In genomic region chr16:85275533-85276249, GRCh38 we compare ENCODE assay signal across 1 cellular context.
TF ChIP-seq lines count a peak whose summit lies in the region.

No MANE protein-coding gene starts in this region.

TF ChIP-seq in HepG2, 621 proteins besides CTCF, POLR2A, EP300 and RAD21 (continued from another document and continues in another):
- TF ChIP-seq ZHX2 (IDR thresholded peaks at IDR 0.05; ENCODE audit: low read depth): no peak
- TF ChIP-seq ZHX2 (CRISPR knock-in tag; IDR thresholded peaks at IDR 0.05; ENCODE audit: borderline replicate concordance): no peak
- TF ChIP-seq KDM3A (CRISPR knock-in tag; IDR thresholded peaks at IDR 0.05; ENCODE audit: low read depth): peak; percentile 87; the same call in 1 of the 2 replicates
- TF ChIP-seq ZNF292 (CRISPR knock-in tag; IDR thresholded peaks at IDR 0.05; ENCODE audit: borderline replicate concordance, low read depth): no peak
- TF ChIP-seq MXI1 (IDR thresholded peaks at IDR 0.05; ENCODE audit: borderline replicate concordance, low read depth, low read length): 0 out of 3 replicates have a peak, but pooled peaks have one; percentile 14
- 0 out of 2 replicates have a peak, but pooled peaks have one; percentile 74 for TF ChIP-seq FUBP1 (CRISPR knock-in tag; IDR thresholded peaks at IDR 0.05; ENCODE audit: borderline replicate concordance)
- no peak for TF ChIP-seq HMG20B (CRISPR knock-in tag; conservative IDR thresholded peaks at IDR 0.05)
- peak; percentile 72 for TF ChIP-seq ZMYM4 (CRISPR knock-in tag; IDR thresholded peaks at IDR 0.05)
- peak; percentile 61; the same call in 1 of the 2 replicates for TF ChIP-seq POGK (CRISPR knock-in tag; conservative IDR thresholded peaks at IDR 0.05)
- TF ChIP-seq DZIP1 (CRISPR knock-in tag; IDR thresholded peaks at IDR 0.05): peak; percentile 72; the same call in 1 of the 2 replicates
- no peak for TF ChIP-seq ZSCAN20 (CRISPR knock-in tag; IDR thresholded peaks at IDR 0.05; ENCODE audit: borderline replicate concordance)
- no peak for TF ChIP-seq ZNF260 (CRISPR knock-in tag; IDR thresholded peaks at IDR 0.05; ENCODE audit: borderline replicate concordance, low read depth)
- peak; percentile 87 for TF ChIP-seq ZSCAN22 (CRISPR knock-in tag; IDR thresholded peaks at IDR 0.05)
- peak; percentile 59 for TF ChIP-seq ETV5 (CRISPR knock-in tag; IDR thresholded peaks at IDR 0.05; ENCODE audit: borderline replicate concordance)
- TF ChIP-seq ZSCAN25 (CRISPR knock-in tag; IDR thresholded peaks at IDR 0.05): peak; percentile 75
- peak; percentile 54 for TF ChIP-seq HNF4A (CRISPR knock-in tag; IDR thresholded peaks at IDR 0.05)
- 0 out of 2 replicates have a peak, but pooled peaks have one; percentile 21 for TF ChIP-seq ZBTB21 (CRISPR knock-in tag; IDR thresholded peaks at IDR 0.05)
- TF ChIP-seq ZNF547 (CRISPR knock-in tag; IDR thresholded peaks at IDR 0.05): peak; percentile 81; the same call in 1 of the 2 replicates
- 0 out of 2 replicates have a peak, but pooled peaks have one; percentile 80 for TF ChIP-seq PCBP1 (IDR thresholded peaks at IDR 0.05; ENCODE audit: borderline replicate concordance, low read depth, low read length)
- peak; percentile 67; the same call in 1 of the 2 replicates for TF ChIP-seq THAP9 (CRISPR knock-in tag; IDR thresholded peaks at IDR 0.05; ENCODE audit: borderline replicate concordance)
- TF ChIP-seq RARA (CRISPR knock-in tag; IDR thresholded peaks at IDR 0.05): peak; percentile 48
- TF ChIP-seq GATAD1 (CRISPR knock-in tag; IDR thresholded peaks at IDR 0.05): peak; percentile 37; the same call in 1 of the 2 replicates
- TF ChIP-seq TAF1 (CRISPR knock-in tag; IDR thresholded peaks at IDR 0.05): no peak
- TF ChIP-seq RFXAP (CRISPR knock-in tag; IDR thresholded peaks at IDR 0.05; ENCODE audit: borderline replicate concordance): peak; percentile 54; the same call in 1 of the 2 replicates
- no peak for TF ChIP-seq PITX1 (CRISPR knock-in tag; IDR thresholded peaks at IDR 0.05)
- TF ChIP-seq NFE2 (CRISPR knock-in tag; IDR thresholded peaks at IDR 0.05): no peak
- 0 out of 2 replicates have a peak, but pooled peaks have one; percentile 54 for TF ChIP-seq MXD1 (CRISPR knock-in tag; IDR thresholded peaks at IDR 0.05)
- TF ChIP-seq NFATC3 (CRISPR knock-in tag; IDR thresholded peaks at IDR 0.05): 0 out of 2 replicates have a peak, but pooled peaks have one; percentile 65
- peak; percentile 98 for TF ChIP-seq HINFP (CRISPR knock-in tag; IDR thresholded peaks at IDR 0.05; ENCODE audit: low read depth)
- TF ChIP-seq ZNF501 (CRISPR knock-in tag; IDR thresholded peaks at IDR 0.05): peak; percentile 32; the same call in 1 of the 2 replicates
- TF ChIP-seq ZNF276 (CRISPR knock-in tag; IDR thresholded peaks at IDR 0.05; ENCODE audit: low read depth): 0 out of 2 replicates have a peak, but pooled peaks have one; percentile 56
- no peak for TF ChIP-seq ARNT2 (CRISPR knock-in tag; IDR thresholded peaks at IDR 0.05; ENCODE audit: low read depth)
- TF ChIP-seq AHR (CRISPR knock-in tag; IDR thresholded peaks at IDR 0.05): 0 out of 2 replicates have a peak, but pooled peaks have one; percentile 42
- TF ChIP-seq MYC (CRISPR knock-in tag; IDR thresholded peaks at IDR 0.05; ENCODE audit: borderline replicate concordance): peak; percentile 68; the same call in 1 of the 2 replicates
- TF ChIP-seq ZNF598 (CRISPR knock-in tag; IDR thresholded peaks at IDR 0.05; ENCODE audit: borderline replicate concordance): peak; percentile 84; the same call in 1 of the 2 replicates
- peak; percentile 46; the same call in 1 of the 2 replicates for TF ChIP-seq GMEB1 (CRISPR knock-in tag; IDR thresholded peaks at IDR 0.05; ENCODE audit: borderline replicate concordance)
- TF ChIP-seq RXRA (CRISPR knock-in tag; IDR thresholded peaks at IDR 0.05): peak; percentile 68
